ENCODE assay signal across 9 cellular contexts in genomic region chr19:53865523-53865917, GRCh38. TPM values are rescaled to one million over a fixed set of nuclear protein-coding genes. Genes with fewer than 3 reads are reported as not detected.
DNase-seq lines count a peak whose midpoint lies in the region; ATAC-seq, FAIRE-seq and TF ChIP-seq lines count a peak whose summit lies in the region.
"Had no signal": no experiment of that assay in that cellular context is flagged by ENCODE, and none has a peak within 500 bp of the region (broad histone marks: within the 10 kb centered on the region; RNA-seq: fewer than 3 reads in every experiment).

No MANE protein-coding gene starts in this region.

- TF ChIP-seq POLR2A in NB4 (IDR thresholded peaks at IDR 0.05; ENCODE audit: extremely low read depth, insufficient read length) (no peak), H1 (IDR thresholded peaks at IDR 0.05; ENCODE audit: control extremely low read depth in 1 of 2, low read depth in 2 of 2, low read length in 2 of 2) (no peak)

- H3K9ac ChIP-seq in H1 (replicated peaks in 1 of 4; ENCODE audit: extremely low read depth in 1 of 4, low read depth in 3 of 4, low read length in 3 of 4), result peak overlapping the region in 3 of 4 experiments; percentile 57 to 85 (median 83); a peak in 5 of 7 replicates
- peak overlapping the region; percentile 87 for H3K9ac ChIP-seq in neural cell (ENCODE audit: low read length)

- H4K20me1 ChIP-seq in H1 (replicated peaks in 1 of 2; ENCODE audit: control insufficient read depth in 1 of 2, insufficient read depth in 2 of 2, low read length in 2 of 2) (peaks cover 0 to 4% of the 10 kb centered on the region in 2 experiments), neural cell (ENCODE audit: insufficient read depth) (peaks cover 14% of the 10 kb centered on the region)

- H3K23me2 ChIP-seq in H1 (ENCODE audit: low read depth, low read length), result peaks cover 16% of the 10 kb centered on the region; the same call in 1 of the 2 replicates

- H3K27me3 ChIP-seq in H1 (replicated peaks in 1 of 4; ENCODE audit: control insufficient read depth in 3 of 4, extremely low read depth in 1 of 4, insufficient read depth in 3 of 4, low read length in 3 of 4), result no peaks in the 10 kb centered on the region
- H3K27me3 ChIP-seq in neural cell (ENCODE audit: insufficient read depth, low read depth, low read length), result no peaks in the 10 kb centered on the region

- no peak overlapping the region for H3K14ac ChIP-seq in H1 (ENCODE audit: insufficient read length)

- no peak for FAIRE-seq in H1 (lab: Jason Lieb, UNC)
- FAIRE-seq: islet of Langerhans had no signal

- H2AFZ ChIP-seq in H1 (ENCODE audit: low read length), result no peak overlapping the region
- H2AFZ ChIP-seq in neural cell (ENCODE audit: low read depth, low read length), result peak overlapping the region; percentile 90

- POLR2A ChIA-PET in H1 (lab: Charles Lee; ENCODE audit: partially characterized antibody), result interaction anchor here (0.6 to 7.1 kb wide), 22 partner anchors 9 to 250 kb away, joined by 3 to 137 read pairs (median 4); partner anchors contain the start of genes CACNG8, PRKCG, PRPF31 and TFPT

- H3K4me2 ChIP-seq in H1 (ENCODE audit: insufficient read depth in 1 of 2, low read depth in 2 of 2, low read length in 2 of 2) (peak overlapping the region; percentile 69 to 87), neural cell (ENCODE audit: low read length) (peak overlapping the region; percentile 62)

- H3K4me1 ChIP-seq in H1 (replicated peaks in 1 of 4; ENCODE audit: control insufficient read depth in 3 of 4, insufficient read depth in 4 of 4, low read length in 3 of 4), result peaks cover 0 to 10% (median 6%) of the 10 kb centered on the region in 4 experiments; a peak in 6 of 7 replicates

- peak; percentile 42 for DNase-seq in AG10803 (ENCODE audit: low read depth)
- peak; percentile 48 for DNase-seq in NB4 (ENCODE audit: low read depth)
- DNase-seq in H1 (ENCODE audit: low read depth in 1 of 2, low spot score in 2 of 2), result no peak
- no peak for DNase-seq in iPS-NIHi11 (ENCODE audit: low spot score)

- peak overlapping the region; percentile 96; the same call in 1 of the 2 replicates for H3K27ac ChIP-seq in H1 (ENCODE audit: low read depth, low read length)
- peak overlapping the region; percentile 85 for H3K27ac ChIP-seq in neural cell (ENCODE audit: low read length)

- H3K4me3 ChIP-seq in AG10803 (ENCODE audit: low read length) (peak overlapping the region; percentile 67), NB4 (ENCODE audit: low read depth, low read length) (no peak overlapping the region), H1 (ENCODE audit: extremely low read depth in 1 of 4, insufficient read depth in 2 of 4, low read depth in 3 of 4, low read length in 4 of 4) (peak overlapping the region; percentile 49 to 76 (median 62)), neural cell (ENCODE audit: low read length) (peak overlapping the region; percentile 88)

- TF ChIP-seq EP300 in H1 (IDR thresholded peaks at IDR 0.05; ENCODE audit: borderline replicate concordance in 1 of 2, low read depth in 2 of 2, low read length in 2 of 2), result no peak
- no peak for TF ChIP-seq EP300 in neural cell (conservative IDR thresholded peaks at IDR 0.05; ENCODE audit: poor library complexity, severe bottlenecking)

- H4K8ac ChIP-seq in H1 (ENCODE audit: extremely low read depth, insufficient read depth, low read length), result peak overlapping the region; percentile 86

- H3K79me2 ChIP-seq in H1 (ENCODE audit: control insufficient read depth in 1 of 2, insufficient read depth in 2 of 2, low read length in 2 of 2), result peaks cover 0 to 7% of the 10 kb centered on the region in 2 experiments; a peak in 1 of 4 replicates
- peaks cover 11% of the 10 kb centered on the region for H3K79me2 ChIP-seq in neural cell (replicated peaks; ENCODE audit: insufficient read depth, low read length)

- peak overlapping the region; percentile 82 for H2BK120ac ChIP-seq in H1 (replicated peaks; ENCODE audit: low read depth, low read length)

- peak overlapping the region; percentile 65 for H3K18ac ChIP-seq in H1 (ENCODE audit: extremely low read depth, low read length)

- ATAC-seq in GM21529 (IDR thresholded peaks at IDR 0.05; ENCODE audit: unreplicated experiment) (no peak), GM21576 (IDR thresholded peaks at IDR 0.05; ENCODE audit: unreplicated experiment) (no peak), GM18873 (IDR thresholded peaks at IDR 0.05; ENCODE audit: low FRiP score, unreplicated experiment) (no peak)

- no peak overlapping the region for H4K5ac ChIP-seq in H1 (ENCODE audit: insufficient read length, low read depth, low read length)

- peak overlapping the region; percentile 78 for H4K91ac ChIP-seq in H1 (replicated peaks; ENCODE audit: insufficient read length, low read length)

- 68% methylated on average over 9 of the region's 9 CpGs; no CpG with 5 or more reads in 1 of the 2 experiments for WGBS in H1 (ENCODE audit: extremely low coverage in 1 of 2, insufficient coverage in 1 of 2, insufficient read length in 1 of 2, insufficient replicate concordance in 2 of 2, low coverage in 1 of 2, low lambda C conversion rate in 2 of 2, missing lambda C conversion rate in 1 of 2), 2 experiments

- H2BK15ac ChIP-seq in H1 (ENCODE audit: low read length), result 0 out of 2 replicates have a peak overlapping the region, but pooled peaks have one; percentile 10

- H3K4ac ChIP-seq in H1 (replicated peaks; ENCODE audit: insufficient read length, low read depth, low read length), result no peak overlapping the region

- peak overlapping the region; percentile 79; the same call in 1 of the 2 replicates for H2AK5ac ChIP-seq in H1 (ENCODE audit: low read depth, low read length)

- H2BK20ac ChIP-seq in H1 (ENCODE audit: low read length), result no peak overlapping the region

- H3K36me3 ChIP-seq in H1 (ENCODE audit: control insufficient read depth in 2 of 4, insufficient read depth in 4 of 4, low read length in 3 of 4) (no peaks in the 10 kb centered on the region; a peak in 1 of 8 replicates), neural cell (ENCODE audit: insufficient read depth, low read length) (no peaks in the 10 kb centered on the region)

- H3K9me3 ChIP-seq in H1 (ENCODE audit: insufficient read depth in 2 of 2, low read depth in 1 of 2, low read length in 1 of 2), result no peaks in the 10 kb centered on the region
- H3K9me3 ChIP-seq in neural cell (ENCODE audit: low read length), result no peaks in the 10 kb centered on the region

- H3K56ac ChIP-seq in H1 (replicated peaks; ENCODE audit: insufficient read length, low read depth, low read length), result no peak overlapping the region

- peak overlapping the region; percentile 45 for H2BK12ac ChIP-seq in H1 (ENCODE audit: low read depth, low read length)

- no peak for TF ChIP-seq CTCF in AG10803 (conservative IDR thresholded peaks at IDR 0.05; ENCODE audit: low read length)
- no peak for TF ChIP-seq CTCF in NB4 (IDR thresholded peaks at IDR 0.05; ENCODE audit: low read depth, low read length)
- peak in 1 of 3 experiments; percentile 5; a peak in 1 of 4 replicates for TF ChIP-seq CTCF in H1 (IDR thresholded peaks at IDR 0.05; ENCODE audit: control extremely low read depth in 1 of 3, insufficient read depth in 1 of 3, low read depth in 1 of 3, low read length in 3 of 3)
- peak; percentile 50 for TF ChIP-seq CTCF in neural cell (IDR thresholded peaks at IDR 0.05; ENCODE audit: poor library complexity, severe bottlenecking)

- CTCF ChIA-PET in H1 (lab: Charles Lee; ENCODE audit: partially characterized antibody), result interaction anchor here (0.7 to 5.1 kb wide), 4 partner anchors 12 to 68 kb away, joined by 3 to 23 read pairs (median 12); no protein-coding TSS in a partner anchor

- TF ChIP-seq RAD21 in H1 (IDR thresholded peaks at IDR 0.05 in 1 of 2, conservative IDR thresholded peaks at IDR 0.05 in 1 of 2; ENCODE audit: low read depth in 2 of 2, low read length in 2 of 2), result peak in 1 of 2 experiments; percentile 36; a peak in 2 of 4 replicates
- peak; percentile 33 for TF ChIP-seq RAD21 in neural cell (conservative IDR thresholded peaks at IDR 0.05)

- peak overlapping the region; percentile 99 for H2BK5ac ChIP-seq in H1 (ENCODE audit: low read depth, low read length)

- no peak overlapping the region for H3K23ac ChIP-seq in H1 (ENCODE audit: insufficient read length)

- no peaks in the 10 kb centered on the region for H3K9me2 ChIP-seq in neural cell (ENCODE audit: insufficient read depth, low read length)

- H3F3A ChIP-seq in neural cell (ENCODE audit: insufficient read depth, low read length, poor library complexity, severe bottlenecking), result no peaks in the 10 kb centered on the region

- peaks cover 2% of the 10 kb centered on the region; the same call in 1 of the 2 replicates for H3K79me1 ChIP-seq in H1 (ENCODE audit: low read depth, low read length)

RNA-seq across cellular contexts. Expression of gene MYADM, which starts 2.2 kb away (rescaled TPM):
- total RNA-seq in H1 (2021; fragmentation: NEBNext Ultra II Directional; extraction: Animal tissue kit (Norgen Biotek cat#: 25700)), result 70.1 and 70.5 TPM in 2 replicates
- polyA plus RNA-seq in H1 (2011; rRNA removed) (74.2 and 122 TPM in 2 replicates), neural cell (2.5 and 4.5 TPM in 2 replicates)
- polyA plus RNA-seq in H1 (2011; cell fraction: cytosol; rRNA removed), result 18.3 TPM
- polyA plus RNA-seq in H1 (2011; cell fraction: nucleus; rRNA removed), result 43.4 TPM
- polyA plus RNA-seq in H1 (2012, experiment 1 of 2), result 31.7 to 71.5 TPM (median 58.5 TPM) in 4 replicates
- polyA plus RNA-seq in H1 (2012, experiment 2 of 2), result 49.1 TPM
- polyA plus RNA-seq in H1 (2013, experiment 1 of 2), result 138 TPM
- polyA plus RNA-seq in H1 (2013, experiment 2 of 2), result 150 TPM
- 13.8 and 14.5 TPM in 2 replicates for polyA minus RNA-seq in H1 (2011; rRNA and poly(A)+ RNA removed)
- 26.3 TPM for polyA minus RNA-seq in H1 (2011; cell fraction: cytosol; rRNA and poly(A)+ RNA removed)
- 21.6 TPM for polyA minus RNA-seq in H1 (2011; cell fraction: nucleus; rRNA and poly(A)+ RNA removed)
- 5.1 and 6.5 TPM in 2 replicates for polyA minus RNA-seq in neural cell

RNA-seq across cellular contexts. Expression of gene PRKCG, which starts 16.5 kb away (rescaled TPM):
- total RNA-seq in H1 (2021; fragmentation: NEBNext Ultra II Directional; extraction: Animal tissue kit (Norgen Biotek cat#: 25700)), result 10.6 and 12.4 TPM in 2 replicates
- polyA plus RNA-seq in H1 (2011; rRNA removed) (6.1 and 14.0 TPM in 2 replicates), neural cell (0.99 and 2.2 TPM in 2 replicates)
- polyA plus RNA-seq in H1 (2011; cell fraction: cytosol; rRNA removed), result 8.1 TPM
- 50.1 TPM for polyA plus RNA-seq in H1 (2011; cell fraction: nucleus; rRNA removed)
- 8.6 to 16.1 TPM (median 13.9 TPM) in 4 replicates for polyA plus RNA-seq in H1 (2012, experiment 1 of 2)
- polyA plus RNA-seq in H1 (2012, experiment 2 of 2), result 7.2 TPM
- polyA plus RNA-seq in H1 (2013, experiment 1 of 2), result 11.2 TPM
- 8.9 TPM for polyA plus RNA-seq in H1 (2013, experiment 2 of 2)
- 5.0 and 6.9 TPM in 2 replicates for polyA minus RNA-seq in H1 (2011; rRNA and poly(A)+ RNA removed)
- 8.4 TPM for polyA minus RNA-seq in H1 (2011; cell fraction: cytosol; rRNA and poly(A)+ RNA removed)
- polyA minus RNA-seq in H1 (2011; cell fraction: nucleus; rRNA and poly(A)+ RNA removed), result 17.3 TPM
- 3.0 and 5.4 TPM in 2 replicates for polyA minus RNA-seq in neural cell

RNA-seq across cellular contexts. Expression of gene NLRP12, which starts 41.4 kb away (rescaled TPM):
- total RNA-seq in H1 (2021; fragmentation: NEBNext Ultra II Directional; extraction: Animal tissue kit (Norgen Biotek cat#: 25700)), result 1.8 and 1.9 TPM in 2 replicates
- polyA plus RNA-seq in H1 (2011; rRNA removed), result 1.0 and 2.5 TPM in 2 replicates
- 2.1 TPM for polyA plus RNA-seq in H1 (2011; cell fraction: cytosol; rRNA removed)
- polyA plus RNA-seq in H1 (2011; cell fraction: nucleus; rRNA removed), result 2.9 TPM
- polyA plus RNA-seq in H1 (2012, experiment 1 of 2), result 0.69 to 1.5 TPM (median 1.1 TPM) in 4 replicates
- 0.89 TPM for polyA plus RNA-seq in H1 (2012, experiment 2 of 2)
- 1.8 TPM for polyA plus RNA-seq in H1 (2013, experiment 1 of 2)
- 1.7 TPM for polyA plus RNA-seq in H1 (2013, experiment 2 of 2)
- polyA minus RNA-seq in H1 (2011; rRNA and poly(A)+ RNA removed), result 2.8 and 5.0 TPM in 2 replicates
- polyA minus RNA-seq in H1 (2011; cell fraction: cytosol; rRNA and poly(A)+ RNA removed), result 2.3 TPM
- 3.6 TPM for polyA minus RNA-seq in H1 (2011; cell fraction: nucleus; rRNA and poly(A)+ RNA removed)
- polyA plus RNA-seq in neural cell, result not detected in 2 replicates
- polyA minus RNA-seq in neural cell, result not detected in 2 replicates

RNA-seq across cellular contexts. Expression of gene CACNG7, which starts 43.6 kb away (rescaled TPM):
- total RNA-seq in H1 (2021; fragmentation: NEBNext Ultra II Directional; extraction: Animal tissue kit (Norgen Biotek cat#: 25700)), result 28.9 and 29.9 TPM in 2 replicates
- polyA plus RNA-seq in H1 (2011; rRNA removed) (69.8 and 127 TPM in 2 replicates), neural cell (27.8 and 37.0 TPM in 2 replicates)
- polyA plus RNA-seq in H1 (2011; cell fraction: cytosol; rRNA removed), result 64.4 TPM
- 75.4 TPM for polyA plus RNA-seq in H1 (2011; cell fraction: nucleus; rRNA removed)
- polyA plus RNA-seq in H1 (2012, experiment 1 of 2), result 33.4 to 44.9 TPM (median 40.2 TPM) in 4 replicates
- 33.0 TPM for polyA plus RNA-seq in H1 (2012, experiment 2 of 2)
- 43.8 TPM for polyA plus RNA-seq in H1 (2013, experiment 1 of 2)
- 49.1 TPM for polyA plus RNA-seq in H1 (2013, experiment 2 of 2)
- polyA minus RNA-seq in H1 (2011; rRNA and poly(A)+ RNA removed), result 16.4 and 25.3 TPM in 2 replicates
- 32.9 TPM for polyA minus RNA-seq in H1 (2011; cell fraction: cytosol; rRNA and poly(A)+ RNA removed)
- polyA minus RNA-seq in H1 (2011; cell fraction: nucleus; rRNA and poly(A)+ RNA removed), result 19.4 TPM
- polyA minus RNA-seq in neural cell, result 25.4 and 29.2 TPM in 2 replicates

Comparison
In these comparisons a context has a peak if more than half of its experiments do, and no peak if none do; other contexts are left out.
1. DNase-seq: peak in AG10803 (single experiment) and NB4 (single experiment); none in H1 (0 of 2) and iPS-NIHi11 (single experiment).